Comparison of ENCODE assay signal across 16 cellular contexts in genomic region chr6:41036601-41037000, GRCh38. TPM values are rescaled to one million over a fixed set of nuclear protein-coding genes. Genes with fewer than 3 reads are reported as not detected.
DNase-seq lines count a peak whose midpoint lies in the region; ATAC-seq and TF ChIP-seq lines count a peak whose summit lies in the region.
"Had no signal": no experiment of that assay in that cellular context is flagged by ENCODE, and none has a peak within 500 bp of the region (broad histone marks: within the 10 kb centered on the region; RNA-seq: fewer than 3 reads in every experiment).

No MANE protein-coding gene starts in this region.

- 84% methylated on average over 2 of the region's 2 CpGs for WGBS in hepatocyte (ENCODE audit: low lambda C conversion rate, missing lambda C conversion rate)

- H3K79me2 ChIP-seq in HCT116 (ENCODE audit: insufficient read depth, low read length): no peaks in the 10 kb centered on the region
- peaks cover 36% of the 10 kb centered on the region for H3K79me2 ChIP-seq in hepatocyte

- no peak for TF ChIP-seq CTCF in HCT116 (IDR thresholded peaks at IDR 0.05 in 2 of 3, conservative IDR thresholded peaks at IDR 0.05 in 1 of 3; ENCODE audit: borderline replicate concordance in 1 of 3, insufficient read depth in 1 of 3, low read depth in 2 of 3, low read length in 2 of 3)
- no peak for TF ChIP-seq CTCF in hepatocyte (IDR thresholded peaks at IDR 0.05; ENCODE audit: poor library complexity)

- H3K9me2 ChIP-seq in HCT116 (ENCODE audit: insufficient read depth) (no peaks in the 10 kb centered on the region), hepatocyte (replicated peaks; ENCODE audit: insufficient read depth) (no peaks in the 10 kb centered on the region)

- no peaks in the 10 kb centered on the region for H3K4me1 Mint-ChIP-seq in central memory CD8-positive, alpha-beta T cell
- no peaks in the 10 kb centered on the region for H3K4me1 Mint-ChIP-seq in stimulated activated memory B cell treated with anti-CD40 and anti-IgM and Interleukin-4, amounts not matched to agents 10 μg/mL and 1 μg/mL and 100 μg/mL, for 72 hours
- no peaks in the 10 kb centered on the region for H3K4me1 Mint-ChIP-seq in activated T-helper 17 cell treated with anti-CD3 and anti-CD28 coated beads, Interleukin-2, amount 50 U/mL, for 72 hours
- H3K4me1 Mint-ChIP-seq: CD8-positive, alpha-beta memory T cell had no signal

- no peak overlapping the region for H2AFZ ChIP-seq in HCT116 (ENCODE audit: low read depth, low read length, poor library complexity, severe bottlenecking)
- H2AFZ ChIP-seq in hepatocyte: no peak overlapping the region

- peaks cover 23 to 43% of the 10 kb centered on the region in 2 experiments; a peak in 3 of 4 replicates for H3K4me1 ChIP-seq in HCT116 (ENCODE audit: control insufficient read depth in 1 of 2, insufficient read depth in 2 of 2, low read length in 2 of 2)
- peaks cover 37% of the 10 kb centered on the region for H3K4me1 ChIP-seq in hepatocyte (ENCODE audit: insufficient read depth)
- H3K4me1 ChIP-seq: BLaER1 had no signal

- no peaks in the 10 kb centered on the region for H3K36me3 Mint-ChIP-seq in central memory CD8-positive, alpha-beta T cell (ENCODE audit: insufficient read depth)
- no peaks in the 10 kb centered on the region for H3K36me3 Mint-ChIP-seq in stimulated activated memory B cell treated with anti-CD40 and anti-IgM and Interleukin-4, amounts not matched to agents 10 μg/mL and 1 μg/mL and 100 μg/mL, for 72 hours
- no peaks in the 10 kb centered on the region for H3K36me3 Mint-ChIP-seq in activated T-helper 17 cell treated with anti-CD3 and anti-CD28 coated beads, Interleukin-2, amount 50 U/mL, for 72 hours (ENCODE audit: low read depth)

- intact Hi-C loops in HCT116 (cut with micrococcal nuclease): no loop called here

- H3K4me3 ChIP-seq in HCT116 (replicated peaks in 1 of 2; ENCODE audit: low read depth in 1 of 2, low read length in 2 of 2) (no peak overlapping the region), hepatocyte (no peak overlapping the region)
- H3K4me3 ChIP-seq: BLaER1, SK-N-MC had no signal

- no TSS peak for BruUV-seq in HCT116 (replicated peaks; lab: Mats Ljungman, UMichigan)

- no peak overlapping the region for H3K27ac ChIP-seq in HCT116 (ENCODE audit: low read depth, low read length)
- H3K27ac ChIP-seq in hepatocyte: peak overlapping the region; percentile 44
- H3K27ac ChIP-seq: BLaER1, SK-N-MC had no signal

- POLR2A ChIA-PET in HCT116 (lab: Charles Lee): interaction anchor here (1.1 kb wide), 1 partner anchor 9 kb away, joined by 5 read pairs; no protein-coding TSS in a partner anchor

- H3K9me3 ChIP-seq in HCT116 (ENCODE audit: control insufficient read depth in 1 of 2, insufficient read depth in 1 of 2, low read depth in 1 of 2, low read length in 2 of 2) (no peaks in the 10 kb centered on the region), hepatocyte (ENCODE audit: low read depth) (no peaks in the 10 kb centered on the region)
- H3K9me3 ChIP-seq: BLaER1 had no signal

- no peaks in the 10 kb centered on the region for H4K20me1 ChIP-seq in HCT116 (ENCODE audit: insufficient read depth)
- H4K20me1 ChIP-seq in hepatocyte (ENCODE audit: insufficient read depth, poor library complexity, severe bottlenecking): no peaks in the 10 kb centered on the region
- H4K20me1 ChIP-seq: BLaER1 had no signal

- H3K36me3 ChIP-seq in HCT116 (ENCODE audit: control insufficient read depth in 1 of 2, insufficient read depth in 2 of 2, low read length in 2 of 2): no peaks in the 10 kb centered on the region
- no peaks in the 10 kb centered on the region for H3K36me3 ChIP-seq in hepatocyte (replicated peaks; ENCODE audit: insufficient read depth, low read depth)
- H3K36me3 ChIP-seq: BLaER1 had no signal

- H3K4me2 ChIP-seq in HCT116 (ENCODE audit: low read length) (no peak overlapping the region), hepatocyte (peak overlapping the region; percentile 63)
- H3K4me2 ChIP-seq: BLaER1 had no signal

- no peak for TF ChIP-seq RAD21 in HCT116 (IDR thresholded peaks at IDR 0.05; ENCODE audit: low read depth)

- H3K27ac Mint-ChIP-seq in central memory CD8-positive, alpha-beta T cell (ENCODE audit: low read depth): peak overlapping the region; percentile 56
- peak overlapping the region; percentile 30 for H3K27ac Mint-ChIP-seq in stimulated activated memory B cell treated with anti-CD40 and anti-IgM and Interleukin-4, amounts not matched to agents 10 μg/mL and 1 μg/mL and 100 μg/mL, for 72 hours
- no peak overlapping the region for H3K27ac Mint-ChIP-seq in activated T-helper 17 cell treated with anti-CD3 and anti-CD28 coated beads, Interleukin-2, amount 50 U/mL, for 72 hours

- CTCF ChIA-PET in HCT116 (lab: Charles Lee): interaction anchor here (0.8 to 1.7 kb wide), 4 partner anchors 9 to 36 kb away, joined by 3 to 16 read pairs (median 4); partner anchors contain the start of genes NFYA and OARD1

- ATAC-seq in HCT116 (no peak), GM19452 (IDR thresholded peaks at IDR 0.05; ENCODE audit: unreplicated experiment) (no peak)
- ATAC-seq in central memory CD8-positive, alpha-beta T cell (replicated peaks; ENCODE audit: extremely low read depth, poor library complexity, severe bottlenecking): no peak
- no peak for ATAC-seq in stimulated activated memory B cell treated with anti-CD40 and anti-IgM and Interleukin-4, amounts not matched to agents 10 μg/mL and 1 μg/mL and 100 μg/mL, for 72 hours
- no peak for ATAC-seq in activated T-helper 17 cell treated with anti-CD3 and anti-CD28 coated beads, Interleukin-2, amount 50 U/mL, for 72 hours (replicated peaks)

- DNase-seq in HCT116 (ENCODE audit: low read depth, low spot score) (no peak), hepatocyte (ENCODE audit: low spot score) (no peak)
- DNase-seq in central memory CD8-positive, alpha-beta T cell (ENCODE audit: low spot score in 2 of 2): no peak
- DNase-seq in stimulated activated CD4-positive, alpha-beta T cell treated with anti-CD3 and anti-CD28 coated beads, Interleukin-4, amount 100 ng/mL, for 24 hours: no peak
- DNase-seq: CD8-positive, alpha-beta memory T cell; H9; NCI-H1436; NCI-H2029 treated with DMSO at 0.1 percent for 48 hours had no signal

- H3K27me3 Mint-ChIP-seq in central memory CD8-positive, alpha-beta T cell: no peaks in the 10 kb centered on the region
- H3K27me3 Mint-ChIP-seq in stimulated activated memory B cell treated with anti-CD40 and anti-IgM and Interleukin-4, amounts not matched to agents 10 μg/mL and 1 μg/mL and 100 μg/mL, for 72 hours: no peaks in the 10 kb centered on the region
- H3K27me3 Mint-ChIP-seq in activated T-helper 17 cell treated with anti-CD3 and anti-CD28 coated beads, Interleukin-2, amount 50 U/mL, for 72 hours: no peaks in the 10 kb centered on the region

- H3K4me3 Mint-ChIP-seq in central memory CD8-positive, alpha-beta T cell: no peak overlapping the region
- no peak overlapping the region for H3K4me3 Mint-ChIP-seq in stimulated activated memory B cell treated with anti-CD40 and anti-IgM and Interleukin-4, amounts not matched to agents 10 μg/mL and 1 μg/mL and 100 μg/mL, for 72 hours
- no peak overlapping the region for H3K4me3 Mint-ChIP-seq in activated T-helper 17 cell treated with anti-CD3 and anti-CD28 coated beads, Interleukin-2, amount 50 U/mL, for 72 hours
- H3K4me3 Mint-ChIP-seq: CD8-positive, alpha-beta memory T cell; H9 had no signal

- TF ChIP-seq POLR2A in HCT116 (IDR thresholded peaks at IDR 0.05; ENCODE audit: borderline replicate concordance, extremely low read depth, insufficient read depth, insufficient read length): no peak

- RAD21 ChIA-PET in HCT116 (lab: Charles Lee; ENCODE audit: low non-redundant PET in 1 of 2, low total read pairs in 2 of 2, uncharacterized antibody in 2 of 2, unreplicated experiment in 2 of 2): no interaction called here

- no peaks in the 10 kb centered on the region for H3K27me3 ChIP-seq in HCT116 (ENCODE audit: insufficient read depth, low read length)
- no peaks in the 10 kb centered on the region for H3K27me3 ChIP-seq in hepatocyte
- H3K27me3 ChIP-seq: BLaER1 had no signal

- H3K9ac ChIP-seq in HCT116 (ENCODE audit: low read length): no peak overlapping the region
- H3K9ac ChIP-seq: BLaER1 had no signal

- H3K9me3 Mint-ChIP-seq in central memory CD8-positive, alpha-beta T cell: no peaks in the 10 kb centered on the region
- no peaks in the 10 kb centered on the region for H3K9me3 Mint-ChIP-seq in stimulated activated memory B cell treated with anti-CD40 and anti-IgM and Interleukin-4, amounts not matched to agents 10 μg/mL and 1 μg/mL and 100 μg/mL, for 72 hours
- no peaks in the 10 kb centered on the region for H3K9me3 Mint-ChIP-seq in activated T-helper 17 cell treated with anti-CD3 and anti-CD28 coated beads, Interleukin-2, amount 50 U/mL, for 72 hours
- H3K9me3 Mint-ChIP-seq: CD8-positive, alpha-beta memory T cell; H9 had no signal

TF ChIP-seq in HCT116, 20 proteins besides CTCF, POLR2A, EP300 and RAD21:
- TF ChIP-seq SRF (IDR thresholded peaks at IDR 0.05; ENCODE audit: low read depth): no peak
- 0 out of 2 replicates have a peak, but pooled peaks have one; percentile 10 for TF ChIP-seq SIN3A (IDR thresholded peaks at IDR 0.05; ENCODE audit: low read depth)
TF ChIP-seq in HCT116: peak in this region for 1.

RNA-seq across cellular contexts. Expression of gene UNC5CL, which starts 2.4 kb away (rescaled TPM):
- total RNA-seq in HCT116 (2021; ENCODE audit: unreplicated experiment): 2.2 TPM
- 1.9 and 2.0 TPM in 2 replicates for polyA plus RNA-seq in HCT116 (2012)
- 38.1 and 42.9 TPM in 2 replicates for total RNA-seq in hepatocyte
- 37.1 and 41.3 TPM in 2 replicates for polyA plus RNA-seq in hepatocyte
- 1 to 10 TPM; 2.9 to 6.7 TPM for total RNA-seq in activated T-helper 17 cell treated with anti-CD3 and anti-CD28 coated beads, Interleukin-2, amount 50 U/mL, for 72 hours

RNA-seq across cellular contexts. Expression of gene TSPO2, which starts 5.7 kb away (rescaled TPM):
- total RNA-seq in HCT116 (2021; ENCODE audit: unreplicated experiment) (not detected), hepatocyte (0.27 TPM in 1 of 2 replicates, not detected in the other)
- 0.20 and 0.55 TPM in 2 replicates for polyA plus RNA-seq in HCT116 (2012)
- polyA plus RNA-seq in hepatocyte: 0.36 and 2.7 TPM in 2 replicates
- not detected for total RNA-seq in activated T-helper 17 cell treated with anti-CD3 and anti-CD28 coated beads, Interleukin-2, amount 50 U/mL, for 72 hours
- total RNA-seq: CD8-positive, alpha-beta memory T cell; H9; HT-29; PC-3 had no signal
- polyA plus RNA-seq: AG04450; CD8-positive, alpha-beta memory T cell had no signal

RNA-seq across cellular contexts. Expression of gene APOBEC2, which starts 16.4 kb away (rescaled TPM):
- total RNA-seq in HCT116 (2021; ENCODE audit: unreplicated experiment) (not detected), hepatocyte (2.9 and 3.1 TPM in 2 replicates)
- 0.16 and 0.19 TPM in 2 replicates for polyA plus RNA-seq in HCT116 (2012)
- 2.8 and 4.3 TPM in 2 replicates for polyA plus RNA-seq in hepatocyte
- total RNA-seq in activated T-helper 17 cell treated with anti-CD3 and anti-CD28 coated beads, Interleukin-2, amount 50 U/mL, for 72 hours: not detected
- total RNA-seq: CD8-positive, alpha-beta memory T cell; H9; HT-29; PC-3 had no signal
- polyA plus RNA-seq: AG04450; CD8-positive, alpha-beta memory T cell had no signal

RNA-seq across cellular contexts. Expression of gene OARD1, which starts 35.6 kb away (rescaled TPM):
- total RNA-seq in HCT116 (2021; ENCODE audit: unreplicated experiment) (28.7 TPM), hepatocyte (28.0 and 31.2 TPM in 2 replicates)
- 21.4 and 26.1 TPM in 2 replicates for polyA plus RNA-seq in HCT116 (2012)
- polyA plus RNA-seq in hepatocyte: 37.7 and 46.4 TPM in 2 replicates
- 10 to 100 TPM; 31.8 to 41.2 TPM for total RNA-seq in activated T-helper 17 cell treated with anti-CD3 and anti-CD28 coated beads, Interleukin-2, amount 50 U/mL, for 72 hours

RNA-seq across cellular contexts. Expression of gene NFYA, which starts 36.2 kb away (rescaled TPM):
- total RNA-seq in HCT116 (2021; ENCODE audit: unreplicated experiment) (28.7 TPM), hepatocyte (25.2 TPM in 2 replicates)
- polyA plus RNA-seq in HCT116 (2012): 26.1 and 32.4 TPM in 2 replicates
- 16.8 and 18.7 TPM in 2 replicates for polyA plus RNA-seq in hepatocyte
- 10 to 100 TPM; 23.3 to 25.0 TPM for total RNA-seq in activated T-helper 17 cell treated with anti-CD3 and anti-CD28 coated beads, Interleukin-2, amount 50 U/mL, for 72 hours
